In genomic region chr2:205937193-205937592, GRCh38 we compare ENCODE assay signal across 8 cellular contexts.
"Had no signal": no experiment of that assay in that cellular context is flagged by ENCODE, and none has a peak within 500 bp of the region (broad histone marks: within the 10 kb centered on the region; RNA-seq: fewer than 3 reads in every experiment).

No MANE protein-coding gene starts in this region.

- H3K36me3 Mint-ChIP-seq: IgD-negative memory B cell had no signal

- H3K4me3 Mint-ChIP-seq: GM23338, H9, IgD-negative memory B cell had no signal

- H3K27ac Mint-ChIP-seq: GM23338, H9, IgD-negative memory B cell had no signal

- H2AFZ ChIP-seq: GM23338 had no signal

- FAIRE-seq: H1, H54, HTR-8/SVneo had no signal

- H3K4me3 ChIP-seq: GM23338 had no signal

- ATAC-seq: GM23338 had no signal

- H3K4me1 Mint-ChIP-seq: IgD-negative memory B cell had no signal

- DNase-seq: H9, HCEC 1CT, KBM-7 had no signal

- H3K9me3 Mint-ChIP-seq: IgD-negative memory B cell had no signal

- H3K4me2 ChIP-seq: GM23338 had no signal
